8 cellular contexts compared by ENCODE assay signal in the genomic region with DNA sequence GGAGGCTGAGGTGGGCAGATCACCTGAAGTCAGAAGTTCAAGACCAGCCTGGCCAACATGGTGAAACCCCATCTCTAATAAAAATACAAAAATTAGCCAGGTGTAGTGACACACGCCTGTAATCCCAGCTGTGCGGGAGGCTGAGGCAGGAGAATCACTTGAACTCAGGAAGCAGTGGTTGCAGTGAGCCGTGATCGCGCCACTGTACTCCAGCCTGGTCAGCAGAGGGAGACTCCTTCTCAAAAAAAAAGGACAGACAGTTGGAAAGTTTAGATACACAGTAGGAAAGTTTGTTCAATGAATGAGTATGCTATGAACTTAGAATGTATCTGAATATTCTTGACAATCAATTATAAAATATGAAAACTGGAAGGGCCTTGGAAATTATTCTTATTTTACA. TPM values are rescaled to one million over a fixed set of nuclear protein-coding genes. Genes with fewer than 3 reads are reported as not detected.
DNase-seq lines count a peak whose midpoint lies in the region; ATAC-seq, FAIRE-seq and TF ChIP-seq lines count a peak whose summit lies in the region.
"Not testable (repeated sequence)": the region's sequence is repeated elsewhere in the genome, so short reads cannot be mapped to it uniquely, and the experiment has no call there.

No MANE protein-coding gene starts in this region.

- POLR2A ChIA-PET in A549 (lab: Yijun Ruan, JAX) = not testable (repeated sequence)

- peak in 1 of 2 experiments; percentile 20; a peak in 1 of 5 replicates for TF ChIP-seq RAD21 in A549 (conservative IDR thresholded peaks at IDR 0.05 in 1 of 2, IDR thresholded peaks at IDR 0.05 in 1 of 2)

- peak in 1 of 2 experiments; percentile 54; a peak in 2 of 6 replicates for ATAC-seq in A549

- not testable (repeated sequence) for H3K27ac Mint-ChIP-seq in endodermal cell, nephron progenitor cell

- H3K27ac ChIP-seq in A549; endodermal cell (ENCODE audit: low read depth, low read length); cardiac muscle cell: not testable (repeated sequence)

- WGBS in A549 (ENCODE audit: missing lambda C conversion rate) = 89% methylated on average over 5 of the region's 5 CpGs
- 92% methylated on average over 4 to 5 of the region's 5 CpGs for WGBS in endodermal cell (ENCODE audit: insufficient coverage in 1 of 2, insufficient read length in 1 of 2), 2 experiments

- H3K9ac ChIP-seq in endodermal cell (ENCODE audit: extremely low read depth, low read length, poor library complexity, severe bottlenecking) = not testable (repeated sequence)

- not testable (repeated sequence) for H3K4me1 Mint-ChIP-seq in endodermal cell, nephron progenitor cell

- CTCF ChIA-PET in A549 (lab: Yijun Ruan, JAX) = interaction anchor here (1.1 kb wide), 1 partner anchor 78 kb away, joined by 3 read pairs; no protein-coding TSS in a partner anchor

- not testable (repeated sequence) for H3K27me3 ChIP-seq in endodermal cell (ENCODE audit: control insufficient read depth, insufficient read depth, low read length, poor library complexity, severe bottlenecking); cardiac muscle cell

- not testable (repeated sequence) for FAIRE-seq in A549 (lab: Jason Lieb, UNC)

- not testable (repeated sequence) for H3K9me3 Mint-ChIP-seq in endodermal cell, nephron progenitor cell

- not testable (repeated sequence) for H3K4me2 ChIP-seq in A549

- peaks cover 21% of the 10 kb centered on the region for H3K36me3 Mint-ChIP-seq in endodermal cell (ENCODE audit: low read depth)
- H3K36me3 Mint-ChIP-seq in nephron progenitor cell (ENCODE audit: low read depth) = peaks cover 33% of the 10 kb centered on the region

- not testable (repeated sequence) for H3K36me3 ChIP-seq in endodermal cell (ENCODE audit: control insufficient read depth, insufficient read depth, low read length); cardiac muscle cell

- not testable (repeated sequence) for H3K27me3 Mint-ChIP-seq in endodermal cell (ENCODE audit: insufficient read depth); nephron progenitor cell (ENCODE audit: low read depth, poor library complexity)

- not testable (repeated sequence) for TF ChIP-seq POLR2A in A549 (IDR thresholded peaks at IDR 0.05; ENCODE audit: low read length)

- TF ChIP-seq CTCF in A549 (IDR thresholded peaks at IDR 0.05) (0 out of 3 replicates have a peak, but pooled peaks have one; percentile 7), HFF-Myc (IDR thresholded peaks at IDR 0.05; ENCODE audit: low read depth, low read length, missing control alignments) (peak; percentile 38), WI38 (IDR thresholded peaks at IDR 0.05; ENCODE audit: low read depth, low read length) (peak; percentile 13; the same call in 1 of the 2 replicates), endodermal cell (conservative IDR thresholded peaks at IDR 0.05) (peak; percentile 77), cardiac muscle cell (IDR thresholded peaks at IDR 0.05; ENCODE audit: low read depth, low read length) (peak; percentile 19), nephron progenitor cell (IDR thresholded peaks at IDR 0.05) (peak; percentile 10)

- not testable (repeated sequence) for H3K4me3 Mint-ChIP-seq in endodermal cell, nephron progenitor cell

- DNase-seq in A549 (ENCODE audit: low read depth in 1 of 2, low spot score in 1 of 2) (peak in 1 of 2 experiments; percentile 18), Daoy (ENCODE audit: low read depth) (peak; percentile 9), M059J (ENCODE audit: low read depth) (peak; percentile 17), endodermal cell (peak; percentile 68)
- DNase-seq in HFF-Myc (ENCODE audit: extremely low read depth, low read depth); cardiac muscle cell (ENCODE audit: low read depth in 1 of 2, low spot score in 1 of 2); nephron progenitor cell: not testable (repeated sequence)

- H3K4me1 ChIP-seq in A549; endodermal cell (ENCODE audit: control insufficient read depth, insufficient read depth, low read length); cardiac muscle cell (ENCODE audit: low read depth): not testable (repeated sequence)

- not testable (repeated sequence) for H3K9me3 ChIP-seq in A549; endodermal cell (ENCODE audit: control insufficient read depth, low read length); cardiac muscle cell (ENCODE audit: low read depth)

- not testable (repeated sequence) for H3K4me3 ChIP-seq in A549; HFF-Myc (replicated peaks; ENCODE audit: low read depth, low read length); WI38 (ENCODE audit: low read depth, low read length); endodermal cell (ENCODE audit: low read length); cardiac muscle cell

- TF ChIP-seq EP300 in A549 (IDR thresholded peaks at IDR 0.05) = not testable (repeated sequence)

RNA-seq across cellular contexts. Expression of gene INVS, which starts 37.8 kb away (rescaled TPM):
- polyA plus RNA-seq in A549 (2011; rRNA removed) = 30.6 and 38.1 TPM in 2 replicates
- polyA plus RNA-seq in A549 (2012; cell fraction: cytosol; rRNA removed) = 8.5 and 9.5 TPM in 2 replicates
- polyA plus RNA-seq in A549 (2012; cell fraction: nucleus; rRNA removed) = 7.9 and 9.7 TPM in 2 replicates
- polyA plus RNA-seq in A549 (2017; fragmentation: RNase III; extraction: RNeasy Plus Mini Kit Qiagen cat#74134 plus additional on column Dnase treatment) = 11.6 to 12.7 TPM (median 11.9 TPM) in 3 replicates
- polyA minus RNA-seq in A549 (2011; rRNA and poly(A)+ RNA removed) = 37.4 and 43.9 TPM in 2 replicates
- total RNA-seq in Daoy (2014; rRNA removed; shearing (Covaris generic)) = 18.2 and 18.6 TPM in 2 replicates
- total RNA-seq in M059J (2014; rRNA removed; shearing (Covaris generic)) = 11.8 and 11.9 TPM in 2 replicates
- 10 to 100 TPM; 22.8 to 26.6 TPM for total RNA-seq in endodermal cell
- 14.1 TPM for polyA plus RNA-seq in endodermal cell (2013, experiment 1 of 2)
- polyA plus RNA-seq in endodermal cell (2013, experiment 2 of 2) = 13.8 TPM
- total RNA-seq in cardiac muscle cell = 11.5 and 15.3 TPM in 2 replicates
- 9.4 and 10.9 TPM in 2 replicates for polyA plus RNA-seq in cardiac muscle cell

RNA-seq across cellular contexts. Expression of gene ERP44, which starts 38.0 kb away (rescaled TPM):
- polyA plus RNA-seq in A549 (2011; rRNA removed) (17.3 and 19.4 TPM in 2 replicates), A549 (2017; fragmentation: RNase III; extraction: RNeasy Plus Mini Kit Qiagen cat#74134 plus additional on column Dnase treatment) (12.4 to 14.3 TPM (median 13.7 TPM) in 3 replicates), cardiac muscle cell (29.7 and 35.3 TPM in 2 replicates)
- polyA plus RNA-seq in A549 (2012; cell fraction: cytosol; rRNA removed) = 4.1 and 4.2 TPM in 2 replicates
- 3.1 and 3.4 TPM in 2 replicates for polyA plus RNA-seq in A549 (2012; cell fraction: nucleus; rRNA removed)
- polyA minus RNA-seq in A549 (2011; rRNA and poly(A)+ RNA removed) = 3.4 and 3.8 TPM in 2 replicates
- 17.1 and 18.8 TPM in 2 replicates for total RNA-seq in Daoy (2014; rRNA removed; shearing (Covaris generic))
- 42.4 and 52.5 TPM in 2 replicates for total RNA-seq in M059J (2014; rRNA removed; shearing (Covaris generic))
- total RNA-seq in endodermal cell (10 to 100 TPM; 22.4 to 23.4 TPM), cardiac muscle cell (10.0 and 15.2 TPM in 2 replicates)
- 24.5 TPM for polyA plus RNA-seq in endodermal cell (2013, experiment 1 of 2)
- 23.0 TPM for polyA plus RNA-seq in endodermal cell (2013, experiment 2 of 2)

Comparison
In these comparisons a context has a peak if more than half of its experiments do, and no peak if none do; other contexts are left out.
1. CTCF ChIP-seq: peak in every context shown above with its lines; median percentile 77 in endodermal cell; 38 in HFF-Myc; 19 in cardiac muscle cell; 13 in WI38; 10 in nephron progenitor cell; 7 in A549.